8 cellular contexts compared by ENCODE assay signal in the genomic region with DNA sequence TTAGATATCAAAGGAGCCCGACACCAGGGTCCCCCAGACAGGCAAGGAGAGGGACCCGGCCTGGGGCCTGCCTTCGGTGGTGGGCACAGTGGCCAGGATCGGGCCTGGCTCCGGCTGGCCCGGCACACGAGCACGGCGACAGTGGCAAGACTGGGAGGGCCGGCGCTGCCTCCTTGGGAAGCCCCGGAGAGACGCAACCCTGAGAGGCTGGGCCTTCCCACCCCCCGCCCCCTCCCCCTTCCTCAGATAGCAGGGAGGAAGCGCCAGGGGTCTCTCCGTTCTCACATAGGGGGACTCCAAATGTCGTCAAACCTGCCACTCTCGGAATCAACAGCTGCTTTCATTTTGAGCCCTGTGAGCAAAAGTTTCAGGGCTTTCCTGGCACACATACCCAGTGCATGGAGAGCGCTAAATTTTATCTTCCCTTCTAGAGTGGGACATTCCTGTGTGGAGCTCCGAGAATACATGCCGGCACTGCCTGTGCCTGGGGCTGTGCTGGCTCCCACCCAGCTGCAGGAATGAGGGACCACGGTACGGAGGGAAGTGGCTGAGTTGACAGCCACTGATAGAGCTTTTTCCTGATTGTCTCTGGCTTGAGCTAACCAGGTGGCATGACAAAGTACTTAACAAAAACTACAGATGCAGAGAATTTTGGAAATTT.
DNase-seq lines count a peak whose midpoint lies in the region; ATAC-seq and TF ChIP-seq lines count a peak whose summit lies in the region.

No MANE protein-coding gene starts in this region.

- DNase-seq in activated T-cell treated with anti-CD3 and anti-CD28 coated beads, Interleukin-2, amount 50 U/mL, for 4 hours, result peak; percentile 33
- DNase-seq in activated T-cell treated with anti-CD3 and anti-CD28 coated beads for 4 hours (no peak), T-helper 1 cell (peak; percentile 33 to 57 (median 47)), mesenteric fat pad (ENCODE audit: low spot score) (peak; percentile 64), tibial artery (peak in 1 of 2 donors; percentile 31), NCI-H2107 (lab: John Stamatoyannopoulos, UW) (no peak)
- peak; percentile 64 for DNase-seq in effector CD8-positive, alpha-beta T cell (lab: John Stamatoyannopoulos, UW)

- peak overlapping the region; percentile 90 to 94 for H3K27ac ChIP-seq in tibial artery

- H3K36me3 Mint-ChIP-seq in activated T-cell treated with anti-CD3 and anti-CD28 coated beads, Interleukin-2, amount 50 U/mL, for 4 hours (ENCODE audit: insufficient read depth), result peaks cover 5% of the 10 kb centered on the region

- no peaks in the 10 kb centered on the region for H3K27me3 ChIP-seq in tibial artery

- H3K36me3 ChIP-seq in tibial artery, result no peaks in the 10 kb centered on the region

- H3K4me3 Mint-ChIP-seq in activated T-cell treated with anti-CD3 and anti-CD28 coated beads, Interleukin-2, amount 50 U/mL, for 4 hours, result peak overlapping the region; percentile 81

- peaks cover 0 to 13% (median 3%) of the 10 kb centered on the region in 4 donors for H3K4me1 ChIP-seq in tibial artery

- peak; percentile 50 to 60 for ATAC-seq in activated T-cell treated with anti-CD3 and anti-CD28 coated beads, Interleukin-2, amount 50 U/mL, for 4 hours
- ATAC-seq in HG02884 (IDR thresholded peaks at IDR 0.05; ENCODE audit: unreplicated experiment), result peak; percentile 40

- H3K4me3 ChIP-seq in tibial artery, result peak overlapping the region; percentile 66 to 92

- H3K9me3 Mint-ChIP-seq in activated T-cell treated with anti-CD3 and anti-CD28 coated beads, Interleukin-2, amount 50 U/mL, for 4 hours, result no peaks in the 10 kb centered on the region

- H3K9me3 ChIP-seq in tibial artery, result no peaks in the 10 kb centered on the region

- no peaks in the 10 kb centered on the region for H3K27me3 Mint-ChIP-seq in activated T-cell treated with anti-CD3 and anti-CD28 coated beads, Interleukin-2, amount 50 U/mL, for 4 hours (ENCODE audit: low read depth)

- intact Hi-C loops in tibial artery (cut with DNase I; ENCODE audit: low total_unique reads), result no loop called here

- TF ChIP-seq CTCF in tibial artery (IDR thresholded peaks at IDR 0.05), result no peak

- H3K4me1 Mint-ChIP-seq in activated T-cell treated with anti-CD3 and anti-CD28 coated beads, Interleukin-2, amount 50 U/mL, for 4 hours (ENCODE audit: low read depth), result peaks cover 68% of the 10 kb centered on the region

Comparison
In these comparisons a context has a peak if more than half of its experiments do, and no peak if none do; other contexts are left out.
1. DNase-seq: peak in activated T-cell treated with anti-CD3 and anti-CD28 coated beads, Interleukin-2, amount 50 U/mL, for 4 hours (single experiment), T-helper 1 cell (5 of 5), effector CD8-positive, alpha-beta T cell (single experiment) and mesenteric fat pad (single experiment); none in activated T-cell treated with anti-CD3 and anti-CD28 coated beads for 4 hours (single experiment) and NCI-H2107 (single experiment).